Comparison of ENCODE assay signal across 8 cellular contexts in the genomic region with DNA sequence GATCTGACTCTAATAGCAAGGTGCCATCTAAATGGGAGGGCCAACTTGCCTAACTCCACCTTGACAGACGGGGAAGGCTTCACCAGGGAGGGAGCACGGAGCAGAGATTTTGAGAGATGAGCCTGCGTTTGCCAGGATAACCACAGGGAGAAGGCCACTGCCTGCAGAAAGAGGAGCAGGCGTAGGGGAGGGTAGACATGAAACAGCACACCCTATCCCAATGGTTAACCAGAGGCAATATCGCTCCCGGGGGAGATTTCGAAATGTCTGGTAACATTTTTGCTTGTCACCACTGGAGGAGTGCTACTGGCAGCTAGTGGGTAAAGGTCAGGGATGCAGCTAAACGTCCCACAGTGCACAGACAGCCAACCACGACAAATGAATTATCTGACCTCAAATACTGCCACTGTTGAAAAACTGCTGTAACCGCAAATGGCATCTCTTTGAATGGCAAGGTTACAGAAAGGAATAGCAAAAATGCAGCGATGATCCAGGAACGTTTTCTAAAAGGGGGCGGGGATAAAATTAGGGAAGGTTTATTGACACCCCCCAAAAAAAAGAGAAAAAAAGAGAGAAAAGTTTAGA.
DNase-seq lines count a peak whose midpoint lies in the region; ATAC-seq, FAIRE-seq and TF ChIP-seq lines count a peak whose summit lies in the region.

No MANE protein-coding gene starts in this region.

- H3K4me1 Mint-ChIP-seq in CD4-positive, alpha-beta T cell (ENCODE audit: low read depth) = peaks cover 20% of the 10 kb centered on the region
- peaks cover 23% of the 10 kb centered on the region for H3K4me1 Mint-ChIP-seq in mesothelial cell of epicardium

- H3K36me3 Mint-ChIP-seq in CD4-positive, alpha-beta T cell (ENCODE audit: low read depth) = peaks cover 28% of the 10 kb centered on the region
- peaks cover 19% of the 10 kb centered on the region for H3K36me3 Mint-ChIP-seq in mesothelial cell of epicardium

- CTCF ChIA-PET in CD4-positive, alpha-beta T cell (lab: Charles Lee) = interaction anchor here (0.6 to 2.5 kb wide), 6 partner anchors 126 to 388 kb away, joined by 3 to 11 read pairs (median 4); partner anchors contain the start of gene ATF7IP

- peak overlapping the region; percentile 88 for H3K4me3 Mint-ChIP-seq in CD4-positive, alpha-beta T cell
- peak overlapping the region; percentile 9 for H3K4me3 Mint-ChIP-seq in mesothelial cell of epicardium

- H3K9me3 Mint-ChIP-seq in CD4-positive, alpha-beta T cell = peaks cover 6% of the 10 kb centered on the region
- peaks cover 20% of the 10 kb centered on the region for H3K9me3 Mint-ChIP-seq in mesothelial cell of epicardium

- H3K27me3 ChIP-seq in CD4-positive, alpha-beta T cell (ENCODE audit: control insufficient read depth, insufficient read depth, low read length) = no peaks in the 10 kb centered on the region

- no peak overlapping the region for H3K27ac ChIP-seq in CD4-positive, alpha-beta T cell (ENCODE audit: low read depth, low read length)

- POLR2A ChIA-PET in CD4-positive, alpha-beta T cell (lab: Charles Lee) = interaction anchor here (0.6 to 5.0 kb wide), 10 partner anchors 16 to 532 kb away, joined by 3 to 59 read pairs (median 6); partner anchors contain the start of gene ATF7IP

- H3K27ac Mint-ChIP-seq in CD4-positive, alpha-beta T cell = peak overlapping the region; percentile 87
- H3K27ac Mint-ChIP-seq in mesothelial cell of epicardium = peak overlapping the region; percentile 90

- peaks cover 15% of the 10 kb centered on the region for H3K9me3 ChIP-seq in CD4-positive, alpha-beta T cell (ENCODE audit: control insufficient read depth, low read length)

- peak; percentile 62 for ATAC-seq in CD4-positive, alpha-beta T cell (ENCODE audit: poor library complexity)
- ATAC-seq in GM19025 (IDR thresholded peaks at IDR 0.05; ENCODE audit: low read depth, unreplicated experiment) (peak; percentile 85), HG03159 (IDR thresholded peaks at IDR 0.05; ENCODE audit: unreplicated experiment) (peak; percentile 80)

- H3K27me3 Mint-ChIP-seq in CD4-positive, alpha-beta T cell = no peaks in the 10 kb centered on the region
- no peaks in the 10 kb centered on the region for H3K27me3 Mint-ChIP-seq in mesothelial cell of epicardium (ENCODE audit: low read depth)

- no peak for FAIRE-seq in GM19239 (lab: Jason Lieb, UNC)

- DNase-seq in CD4-positive, alpha-beta T cell = peak in 1 of 10 experiments; percentile 8
- DNase-seq in SHP77 (lab: John Stamatoyannopoulos, UW) (peak; percentile 28 to 49), cerebellar cortex (ENCODE audit: low spot score) (peak; percentile 33), mesothelial cell of epicardium (ENCODE audit: low spot score in 2 of 2, unreplicated experiment in 2 of 2) (no peak), mesenteric fat pad (ENCODE audit: low spot score) (no peak), GM19239 (ENCODE audit: insufficient read length, low spot score) (no peak)

- intact Hi-C loops in CD4-positive, alpha-beta T cell (cut with DNase I, micrococcal nuclease) = loop anchor here (2.0 to 10.0 kb wide), 6 partner anchors 127 to 985 kb away; partner anchors contain the start of gene RERG (in 1 of the 2)

- no peak for TF ChIP-seq CTCF in CD4-positive, alpha-beta T cell (IDR thresholded peaks at IDR 0.05)
- TF ChIP-seq CTCF in mesothelial cell of epicardium (IDR thresholded peaks at IDR 0.05; ENCODE audit: unreplicated experiment) = no peak

Comparison
In these comparisons a context has a peak if more than half of its experiments do, and no peak if none do; other contexts are left out.
1. DNase-seq: peak in SHP77 (2 of 2) and cerebellar cortex (single experiment); none in mesothelial cell of epicardium (0 of 2), mesenteric fat pad (single experiment) and GM19239 (single experiment).
2. Peak in every context shown above with its lines, with median percentiles within 50 percentile points of each other: ATAC-seq.